16 cellular contexts compared by ENCODE assay signal in genomic region chr16:84712801-84713775, GRCh38. TPM values are rescaled to one million over a fixed set of nuclear protein-coding genes. Genes with fewer than 3 reads are reported as not detected.
DNase-seq lines count a peak whose midpoint lies in the region; ATAC-seq and TF ChIP-seq lines count a peak whose summit lies in the region.
"Had no signal": no experiment of that assay in that cellular context is flagged by ENCODE, and none has a peak within 500 bp of the region (broad histone marks: within the 10 kb centered on the region; RNA-seq: fewer than 3 reads in every experiment).

No MANE protein-coding gene starts in this region.

- H3K4me3 Mint-ChIP-seq in natural killer cell: no peak overlapping the region
- no peak overlapping the region for H3K4me3 Mint-ChIP-seq in natural killer cell treated with Interleukin-12 subunit alpha and Interleukin-12 subunit beta and Interleukin-15 and Interleukin-18, amount 100 ng/mL, for 72 hours

- peaks cover 96% of the 10 kb centered on the region for H4K20me1 ChIP-seq in Loucy (ENCODE audit: insufficient read depth, low read length, poor library complexity, severe bottlenecking)

- peaks cover 98% of the 10 kb centered on the region for H3K79me2 ChIP-seq in Loucy (ENCODE audit: insufficient read depth, low read length)

- no peak for TF ChIP-seq CTCF in natural killer cell (IDR thresholded peaks at IDR 0.05)
- no peak for TF ChIP-seq CTCF in Loucy (conservative IDR thresholded peaks at IDR 0.05; ENCODE audit: low read length)
- TF ChIP-seq CTCF in liver (IDR thresholded peaks at IDR 0.05; ENCODE audit: low read depth, low read length, missing input control): no peak
- no peak for TF ChIP-seq CTCF in adrenal gland (IDR thresholded peaks at IDR 0.05)
- no peak for TF ChIP-seq CTCF in esophagus squamous epithelium (IDR thresholded peaks at IDR 0.05)

- no peaks in the 10 kb centered on the region for H3K36me3 Mint-ChIP-seq in natural killer cell
- H3K36me3 Mint-ChIP-seq in natural killer cell treated with Interleukin-12 subunit alpha and Interleukin-12 subunit beta and Interleukin-15 and Interleukin-18, amount 100 ng/mL, for 72 hours: no peaks in the 10 kb centered on the region

- H3K27me3 Mint-ChIP-seq in natural killer cell (ENCODE audit: low read depth in 2 of 2): no peaks in the 10 kb centered on the region
- H3K27me3 Mint-ChIP-seq in natural killer cell treated with Interleukin-12 subunit alpha and Interleukin-12 subunit beta and Interleukin-15 and Interleukin-18, amount 100 ng/mL, for 72 hours: no peaks in the 10 kb centered on the region

- H3K9ac ChIP-seq in Loucy (ENCODE audit: low read depth, low read length, poor library complexity, severe bottlenecking) (no peak overlapping the region), liver (ENCODE audit: low read depth in 1 of 2, low read length in 2 of 2) (no peak overlapping the region)
- H3K9ac ChIP-seq: SK-N-SH had no signal

- DNase-seq in natural killer cell (no peak), adrenal gland (no peak), NCI-H1930 (lab: John Stamatoyannopoulos, UW) (no peak), esophagus squamous epithelium (lab: John Stamatoyannopoulos, UW) (no peak)
- DNase-seq in natural killer cell treated with Interleukin-12 subunit alpha and Interleukin-12 subunit beta and Interleukin-15 and Interleukin-18, amount 100 ng/mL, for 72 hours (ENCODE audit: low spot score): no peak
- DNase-seq: activated CD4-positive, alpha-beta T cell treated with anti-CD3 and anti-CD28 coated beads for 4 hours; amygdala; central memory CD4-positive, alpha-beta T cell; lower lobe of right lung; NCI-H1436; NCI-H2171 treated with DMSO at 0.1 percent for 48 hours; NCI-H748 treated with DMSO at 0.1 percent for 48 hours; Peyer's patch; SK-N-SH had no signal

- TF ChIP-seq RAD21 in liver (IDR thresholded peaks at IDR 0.05): no peak

- H3K27ac Mint-ChIP-seq in natural killer cell: peak overlapping the region; percentile 9 to 35
- no peak overlapping the region for H3K27ac Mint-ChIP-seq in natural killer cell treated with Interleukin-12 subunit alpha and Interleukin-12 subunit beta and Interleukin-15 and Interleukin-18, amount 100 ng/mL, for 72 hours

- H3K4me3 ChIP-seq in Loucy (ENCODE audit: low read length, poor library complexity, severe bottlenecking) (no peak overlapping the region), liver (ENCODE audit: low read depth in 1 of 3, low read length in 3 of 3) (no peak overlapping the region), adrenal gland (no peak overlapping the region), esophagus squamous epithelium (no peak overlapping the region)
- H3K4me3 ChIP-seq: lower lobe of right lung, Peyer's patch had no signal

- TF ChIP-seq POLR2A in adrenal gland (IDR thresholded peaks at IDR 0.05) (no peak), esophagus squamous epithelium (IDR thresholded peaks at IDR 0.05) (no peak)

- H3K36me3 ChIP-seq in Loucy (ENCODE audit: insufficient read depth, low read length): peaks cover 31% of the 10 kb centered on the region; the same call in 1 of the 2 replicates
- peaks cover 0 to 3% (median 0%) of the 10 kb centered on the region in 4 donors for H3K36me3 ChIP-seq in liver (ENCODE audit: control insufficient read depth in 4 of 4, insufficient read depth in 3 of 4, low read depth in 1 of 4, low read length in 3 of 4)
- H3K36me3 ChIP-seq in adrenal gland (replicated peaks in 1 of 2): no peaks in the 10 kb centered on the region
- H3K36me3 ChIP-seq in esophagus squamous epithelium: peaks cover 0 to 12% (median 0%) of the 10 kb centered on the region in 3 donors
- H3K36me3 ChIP-seq: Peyer's patch had no signal

- H3K9me3 Mint-ChIP-seq in natural killer cell: no peaks in the 10 kb centered on the region
- no peaks in the 10 kb centered on the region for H3K9me3 Mint-ChIP-seq in natural killer cell treated with Interleukin-12 subunit alpha and Interleukin-12 subunit beta and Interleukin-15 and Interleukin-18, amount 100 ng/mL, for 72 hours

- H3F3A ChIP-seq in Loucy (ENCODE audit: low read depth): no peaks in the 10 kb centered on the region

- intact Hi-C loops in natural killer cell (cut with micrococcal nuclease): no loop called here
- intact Hi-C loops in adrenal gland (cut with DNase I): no loop called here
- intact Hi-C loops in esophagus squamous epithelium (cut with DNase I): no loop called here

- H3K27me3 ChIP-seq in Loucy (ENCODE audit: insufficient read depth, low read length, poor library complexity, severe bottlenecking): no peaks in the 10 kb centered on the region
- no peaks in the 10 kb centered on the region for H3K27me3 ChIP-seq in liver (ENCODE audit: control insufficient read depth in 4 of 4, insufficient read depth in 4 of 4, low read length in 3 of 4)
- H3K27me3 ChIP-seq in adrenal gland: no peaks in the 10 kb centered on the region
- no peaks in the 10 kb centered on the region for H3K27me3 ChIP-seq in esophagus squamous epithelium
- H3K27me3 ChIP-seq: Peyer's patch had no signal

- peaks cover 10% of the 10 kb centered on the region for H3K4me1 ChIP-seq in Loucy (ENCODE audit: insufficient read depth, low read length, poor library complexity, severe bottlenecking)
- peaks cover 10 to 16% (median 13%) of the 10 kb centered on the region in 4 donors for H3K4me1 ChIP-seq in liver (ENCODE audit: control insufficient read depth in 4 of 4, insufficient read depth in 4 of 4, low read length in 3 of 4)
- peaks cover 0 to 14% of the 10 kb centered on the region in 2 donors for H3K4me1 ChIP-seq in adrenal gland (replicated peaks in 1 of 2)
- peaks cover 3 to 39% (median 4%) of the 10 kb centered on the region in 3 donors for H3K4me1 ChIP-seq in esophagus squamous epithelium
- H3K4me1 ChIP-seq: lower lobe of right lung had no signal

- ATAC-seq in natural killer cell: no peak
- ATAC-seq in natural killer cell treated with Interleukin-12 subunit alpha and Interleukin-12 subunit beta and Interleukin-15 and Interleukin-18, amount 100 ng/mL, for 72 hours: no peak

- peaks cover 72 to 84% of the 10 kb centered on the region in 2 donors for H3K4me1 Mint-ChIP-seq in natural killer cell
- H3K4me1 Mint-ChIP-seq in natural killer cell treated with Interleukin-12 subunit alpha and Interleukin-12 subunit beta and Interleukin-15 and Interleukin-18, amount 100 ng/mL, for 72 hours (ENCODE audit: low read depth in 2 of 2): peaks cover 57 to 66% of the 10 kb centered on the region in 2 donors

- H2AFZ ChIP-seq in Loucy (ENCODE audit: low read length): no peak overlapping the region

- H3K27ac ChIP-seq in liver (ENCODE audit: low read depth in 1 of 2, low read length in 2 of 2) (no peak overlapping the region), adrenal gland (no peak overlapping the region), esophagus squamous epithelium (no peak overlapping the region)
- H3K27ac ChIP-seq: lower lobe of right lung, Peyer's patch had no signal

- H3K9me3 ChIP-seq in Loucy (ENCODE audit: insufficient read depth, low read depth, low read length) (no peaks in the 10 kb centered on the region), liver (ENCODE audit: control insufficient read depth in 4 of 4, low read length in 3 of 4) (no peaks in the 10 kb centered on the region), adrenal gland (replicated peaks in 1 of 3) (no peaks in the 10 kb centered on the region), esophagus squamous epithelium (no peaks in the 10 kb centered on the region)
- H3K9me3 ChIP-seq: lower lobe of right lung, Peyer's patch, SK-N-SH had no signal

- 84% methylated on average over 13 of the region's 13 CpGs for WGBS in liver
- 91 to 94% (median 92%) methylated on average over 13 of the region's 13 CpGs for WGBS in adrenal gland, 4 donors
- 91 to 94% methylated on average over 13 of the region's 13 CpGs for WGBS in esophagus squamous epithelium, 2 donors

- H3K4me2 ChIP-seq in Loucy (ENCODE audit: low read depth, low read length, poor library complexity, severe bottlenecking): peak overlapping the region; percentile 3
- H3K4me2 ChIP-seq: SK-N-SH had no signal

- no peaks in the 10 kb centered on the region for H3K9me2 ChIP-seq in Loucy (replicated peaks; ENCODE audit: low read depth, low read length)
- H3K9me2 ChIP-seq: SK-N-SH had no signal

TF ChIP-seq in liver, 16 proteins besides CTCF, POLR2A, EP300 and RAD21:
- TF ChIP-seq NR2F2 (IDR thresholded peaks at IDR 0.05): peak; percentile 56
- TF ChIP-seq RXRA (IDR thresholded peaks at IDR 0.05): no peak

RNA-seq across cellular contexts. Expression of gene USP10, which starts 13.3 kb away (rescaled TPM):
- total RNA-seq in natural killer cell: 100 to 1,000 TPM in 2 of 3 donors, 10 to 100 TPM in 1; 78.4 to 103 (median 100) TPM
- total RNA-seq in natural killer cell treated with Interleukin-12 subunit alpha and Interleukin-12 subunit beta and Interleukin-15 and Interleukin-18, amount 100 ng/mL, for 72 hours: 100 to 1,000 TPM; 111 to 156 TPM
- total RNA-seq in liver: 10 to 100 TPM; 40.8 to 43.3 TPM
- 10 to 100 TPM; 28.2 to 46.1 TPM for polyA plus RNA-seq in liver
- total RNA-seq in adrenal gland: 100 to 1,000 TPM in 1 of 8 donors, 10 to 100 TPM in 7; 38.5 to 110 (median 65.0) TPM
- 100 to 1,000 TPM in 1 of 3 donors, 10 to 100 TPM in 2; 16.2 to 154 (median 18.2) TPM for polyA plus RNA-seq in adrenal gland
- total RNA-seq in esophagus squamous epithelium: 10 to 100 TPM; 44.7 to 71.5 (median 56.0) TPM

Comparison
In these comparisons a context has a peak if more than half of its experiments do, and no peak if none do; other contexts are left out.
1. H3K27ac Mint-ChIP-seq: peak in natural killer cell (2 of 2); none in natural killer cell treated with Interleukin-12 subunit alpha and Interleukin-12 subunit beta and Interleukin-15 and Interleukin-18, amount 100 ng/mL, for 72 hours (0 of 2).